ENCODE assay signal across 30 cellular contexts in the genomic region with DNA sequence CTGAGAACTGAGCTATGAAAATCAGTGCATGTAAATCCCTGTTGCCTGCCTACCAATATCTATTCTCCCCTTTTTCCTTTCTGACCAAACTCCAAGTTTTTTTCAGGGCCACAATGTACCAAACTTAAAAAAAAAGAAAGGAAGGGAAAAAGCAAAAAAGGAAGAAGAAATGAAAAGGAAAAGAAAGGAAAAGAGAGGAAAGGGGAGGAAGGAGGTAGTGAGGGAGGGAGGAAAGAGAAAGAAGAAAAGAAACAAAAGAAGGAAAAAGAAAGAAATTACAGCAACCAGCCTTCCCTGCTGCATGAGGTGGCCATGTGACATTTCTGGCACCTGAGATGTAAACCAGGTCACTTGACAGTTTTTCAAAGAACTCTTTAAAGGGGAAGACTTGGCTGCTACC.
"Had no signal": no experiment of that assay in that cellular context is flagged by ENCODE, and none has a peak within 500 bp of the region (broad histone marks: within the 10 kb centered on the region; RNA-seq: fewer than 3 reads in every experiment).

No MANE protein-coding gene starts in this region.

- H3K36me3 Mint-ChIP-seq: immature natural killer cell; naive thymus-derived CD4-positive, alpha-beta T cell; natural killer cell treated with Interleukin-12 subunit alpha and Interleukin-12 subunit beta and Interleukin-15 and Interleukin-18, amount 100 ng/mL, for 72 hours; stimulated activated naive B cell treated with anti-CD40 and anti-IgM and Interleukin-4, amounts not matched to agents 10 μg/mL and 1 μg/mL and 100 μg/mL, for 72 hours had no signal

- H3K9me3 Mint-ChIP-seq: natural killer cell treated with Interleukin-12 subunit alpha and Interleukin-12 subunit beta and Interleukin-15 and Interleukin-18, amount 100 ng/mL, for 72 hours; neural crest cell had no signal

- H3K9me3 ChIP-seq: left lung, mucosa of descending colon, pancreas, psoas muscle, right atrium auricular region, stomach, testis, thyroid gland, transverse colon, upper lobe of right lung had no signal

- FAIRE-seq: islet of Langerhans, kidney, pancreas, urothelium cell line had no signal

- DNase-seq: hypothalamus; immature natural killer cell; kidney; left colon; left lung; midbrain; mucosa of descending colon; naive thymus-derived CD4-positive, alpha-beta T cell; nucleus accumbens; pancreas; psoas muscle; stimulated activated CD4-positive, alpha-beta T cell treated with anti-CD3 and anti-CD28 coated beads, Interleukin-12 subunit alpha, Interleukin-12 subunit beta, amount 100 ng/mL, for 4 hours; stimulated activated CD4-positive, alpha-beta T cell treated with anti-CD3 and anti-CD28 coated beads, Interleukin-15, amount 100 ng/mL, for 24 hours; stimulated activated CD4-positive, alpha-beta T cell treated with anti-CD3 and anti-CD28 coated beads, Interleukin-2, amount 100 ng/mL, for 24 hours; stimulated activated CD4-positive, alpha-beta T cell treated with anti-CD3 and anti-CD28 coated beads, Interleukin-4, amount 100 ng/mL, for 1 hour; stimulated activated naive B cell treated with anti-CD40 and anti-IgM and Interleukin-4, amounts not matched to agents 10 μg/mL and 1 μg/mL and 100 μg/mL, for 72 hours; stimulated activated naive CD8-positive, alpha-beta T cell treated with anti-CD3 and anti-CD28 coated beads, Interleukin-15, Interleukin-2, amounts not matched to agents 100 U/mL and 50 U/mL, for 24 hours; stomach; testis; transverse colon; upper lobe of right lung had no signal

- H3K4me3 ChIP-seq: left lung, lung, mucosa of descending colon, psoas muscle, right atrium auricular region, skin epidermis, testis, thyroid gland, transverse colon, upper lobe of right lung had no signal

- H3K4me3 Mint-ChIP-seq: immature natural killer cell; naive thymus-derived CD4-positive, alpha-beta T cell; natural killer cell treated with Interleukin-12 subunit alpha and Interleukin-12 subunit beta and Interleukin-15 and Interleukin-18, amount 100 ng/mL, for 72 hours; neural crest cell; stimulated activated naive B cell treated with anti-CD40 and anti-IgM and Interleukin-4, amounts not matched to agents 10 μg/mL and 1 μg/mL and 100 μg/mL, for 72 hours had no signal

- H3K27ac ChIP-seq: left lung, psoas muscle, skin epidermis, testis, thyroid gland, transverse colon, upper lobe of right lung had no signal

- ATAC-seq: left colon; left lung; mucosa of descending colon; naive thymus-derived CD4-positive, alpha-beta T cell; natural killer cell treated with Interleukin-12 subunit alpha and Interleukin-12 subunit beta and Interleukin-15 and Interleukin-18, amount 100 ng/mL, for 72 hours; pancreas; psoas muscle; sciatic nerve; stimulated activated naive B cell treated with anti-CD40 and anti-IgM and Interleukin-4, amounts not matched to agents 10 μg/mL and 1 μg/mL and 100 μg/mL, for 72 hours; stimulated activated naive CD8-positive, alpha-beta T cell treated with anti-CD3 and anti-CD28 coated beads, Interleukin-15, Interleukin-2, amounts not matched to agents 100 U/mL and 50 U/mL, for 24 hours; upper lobe of right lung had no signal

- H3K27ac Mint-ChIP-seq: immature natural killer cell; naive thymus-derived CD4-positive, alpha-beta T cell; natural killer cell treated with Interleukin-12 subunit alpha and Interleukin-12 subunit beta and Interleukin-15 and Interleukin-18, amount 100 ng/mL, for 72 hours; stimulated activated naive B cell treated with anti-CD40 and anti-IgM and Interleukin-4, amounts not matched to agents 10 μg/mL and 1 μg/mL and 100 μg/mL, for 72 hours had no signal

- H3K27me3 ChIP-seq: pancreas, right atrium auricular region, testis, thyroid gland, transverse colon, upper lobe of right lung had no signal

- H3K36me3 ChIP-seq: left lung, pancreas, right atrium auricular region, stomach, thyroid gland, transverse colon, upper lobe of right lung had no signal
